ENCODE assay signal across 18 cellular contexts in the genomic region with DNA sequence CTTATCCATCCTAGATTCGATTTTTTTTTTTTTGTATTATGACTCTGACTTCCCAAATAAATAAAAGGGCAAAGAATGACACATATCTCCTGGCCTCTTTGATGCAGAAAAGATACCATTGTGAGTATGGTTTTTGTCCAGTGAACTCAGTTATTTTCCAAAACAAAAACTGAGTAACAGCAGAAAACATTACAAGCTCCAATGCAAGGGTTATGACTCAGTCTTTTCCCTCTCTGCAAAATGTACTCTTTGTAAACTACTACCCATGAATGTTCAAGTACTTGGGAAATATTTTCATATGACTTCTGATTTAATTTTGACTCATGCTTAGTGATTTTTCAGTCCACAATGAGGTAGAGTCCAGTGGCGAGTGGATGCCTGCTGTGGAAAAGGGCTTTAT.
DNase-seq lines count a peak whose midpoint lies in the region; ATAC-seq and TF ChIP-seq lines count a peak whose summit lies in the region.
"Had no signal": no experiment of that assay in that cellular context is flagged by ENCODE, and none has a peak within 500 bp of the region (broad histone marks: within the 10 kb centered on the region; RNA-seq: fewer than 3 reads in every experiment).

No MANE protein-coding gene starts in this region.

- no peaks in the 10 kb centered on the region for H3K79me1 ChIP-seq in mesendoderm (ENCODE audit: low read length)

- H3K4me3 ChIP-seq in Panc1 (ENCODE audit: low read depth in 2 of 2, low read length in 2 of 2) (no peak overlapping the region), spleen (no peak overlapping the region), mesendoderm (ENCODE audit: low read length) (no peak overlapping the region)
- H3K4me3 ChIP-seq: coronary artery, psoas muscle had no signal

- H2BK5ac ChIP-seq in mesendoderm (ENCODE audit: low read length) = no peak overlapping the region

- H3K36me3 Mint-ChIP-seq in chondrocyte (ENCODE audit: low read depth) = no peaks in the 10 kb centered on the region
- H3K36me3 Mint-ChIP-seq: CD4-positive, CD25-positive, alpha-beta regulatory T cell had no signal

- H3K27ac Mint-ChIP-seq in chondrocyte (ENCODE audit: unreplicated experiment) = peak overlapping the region; percentile 4
- H3K27ac Mint-ChIP-seq: CD4-positive, CD25-positive, alpha-beta regulatory T cell had no signal

- POLR2A ChIA-PET in Panc1 (lab: Charles Lee) = interaction anchor here (0.7 kb wide), 1 partner anchor 214 kb away, joined by 4 read pairs; no protein-coding TSS in a partner anchor

- intact Hi-C loops in Panc1 (cut with micrococcal nuclease; ENCODE audit: unreplicated experiment) (no loop called here), spleen (cut with DNase I; ENCODE audit: low total_unique reads) (no loop called here)

- no peak overlapping the region for H3K4ac ChIP-seq in mesendoderm (ENCODE audit: low read depth, low read length)

- H2BK15ac ChIP-seq in mesendoderm (replicated peaks; ENCODE audit: low read depth) = no peak overlapping the region

- H2BK120ac ChIP-seq in mesendoderm (ENCODE audit: low read depth, low read length) = no peak overlapping the region

- no peak overlapping the region for H4K5ac ChIP-seq in mesendoderm (ENCODE audit: low read length)

- no peak overlapping the region for H3K18ac ChIP-seq in mesendoderm (ENCODE audit: low read length)

- H3K9ac ChIP-seq in mesendoderm (ENCODE audit: low read length) = no peak overlapping the region

- H3K9me3 Mint-ChIP-seq in chondrocyte (ENCODE audit: low read depth) = peaks cover 5% of the 10 kb centered on the region

- peaks cover 8% of the 10 kb centered on the region for H3K4me1 Mint-ChIP-seq in chondrocyte (ENCODE audit: low read depth)
- H3K4me1 Mint-ChIP-seq: CD4-positive, CD25-positive, alpha-beta regulatory T cell had no signal

- H3K79me2 ChIP-seq in mesendoderm (ENCODE audit: control insufficient read depth, insufficient read depth, low read length) = no peaks in the 10 kb centered on the region

- BruUV-seq in Panc1 (replicated peaks; lab: Mats Ljungman, UMichigan) = no TSS peak

- no peak overlapping the region for H4K8ac ChIP-seq in mesendoderm (ENCODE audit: low read depth, low read length)

- no peaks in the 10 kb centered on the region for H3K27me3 Mint-ChIP-seq in chondrocyte (ENCODE audit: low read depth)
- H3K27me3 Mint-ChIP-seq: CD4-positive, CD25-positive, alpha-beta regulatory T cell had no signal

- H3K4me1 ChIP-seq in Panc1 (ENCODE audit: control insufficient read depth, insufficient read depth, low read length) = no peaks in the 10 kb centered on the region
- no peaks in the 10 kb centered on the region for H3K4me1 ChIP-seq in spleen
- no peaks in the 10 kb centered on the region for H3K4me1 ChIP-seq in mesendoderm (ENCODE audit: control insufficient read depth, low read depth, low read length)
- H3K4me1 ChIP-seq: psoas muscle had no signal

- no peak for TF ChIP-seq POLR2A in spleen (IDR thresholded peaks at IDR 0.05)

- WGBS in spleen, 5 donors = 72 to 85% (median 77%) methylated on average over 2 of the region's 2 CpGs
- WGBS in mesendoderm (ENCODE audit: extremely low coverage, insufficient coverage, low lambda C conversion rate) = no CpG with 5 or more reads among the region's 2 CpGs

- H3K4me2 ChIP-seq in mesendoderm (ENCODE audit: low read length) = no peak overlapping the region

- peak; percentile 60; the same call in 1 of the 2 replicates for ATAC-seq in Panc1
- ATAC-seq in HG03045 (IDR thresholded peaks at IDR 0.05; ENCODE audit: unreplicated experiment) = no peak
- ATAC-seq: left lobe of liver, psoas muscle had no signal

- H3K27ac ChIP-seq in Panc1 (ENCODE audit: low read length) (no peak overlapping the region), spleen (no peak overlapping the region), mesendoderm (ENCODE audit: low read depth, low read length) (no peak overlapping the region)
- H3K27ac ChIP-seq: coronary artery, psoas muscle had no signal

- H3K27me3 ChIP-seq in Panc1 (ENCODE audit: control insufficient read depth, insufficient read depth, low read length) = no peaks in the 10 kb centered on the region
- H3K27me3 ChIP-seq in spleen (replicated peaks in 1 of 7) = no peaks in the 10 kb centered on the region
- H3K27me3 ChIP-seq in mesendoderm (ENCODE audit: insufficient read depth, low read length, poor library complexity) = no peaks in the 10 kb centered on the region

- H2AK5ac ChIP-seq in mesendoderm (ENCODE audit: low read length) = no peak overlapping the region

- no peak for TF ChIP-seq CTCF in Panc1 (IDR thresholded peaks at IDR 0.05)
- TF ChIP-seq CTCF in chondrocyte (IDR thresholded peaks at IDR 0.05) = no peak
- TF ChIP-seq CTCF in spleen (IDR thresholded peaks at IDR 0.05 in 8 of 11, conservative IDR thresholded peaks at IDR 0.05 in 3 of 11) = no peak

- in situ Hi-C loops in Panc1 (cut with HindIII; ENCODE audit: low pct_unique_long_range_greater_than_20kb, low sequenced_read_pairs) = no loop called here

- no peak overlapping the region for H3K56ac ChIP-seq in mesendoderm (ENCODE audit: low read length)

- H3K4me3 Mint-ChIP-seq in chondrocyte (ENCODE audit: unreplicated experiment) = no peak overlapping the region
- H3K4me3 Mint-ChIP-seq: CD4-positive, CD25-positive, alpha-beta regulatory T cell; neural crest cell had no signal

- CTCF ChIA-PET in Panc1 (lab: Charles Lee) = interaction anchor here (0.7 kb wide), 1 partner anchor 146 kb away, joined by 9 read pairs; no protein-coding TSS in a partner anchor

- peak; percentile 66 for DNase-seq in COLO829 (ENCODE audit: low spot score)
- peak; percentile 56 for DNase-seq in Panc1 (ENCODE audit: low read depth, low spot score)
- DNase-seq in chondrocyte (ENCODE audit: low spot score) = no peak
- peak; percentile 41 for DNase-seq in kidney tubule cell (ENCODE audit: low spot score)
- no peak for DNase-seq in spleen
- no peak for DNase-seq in mesendoderm
- DNase-seq in GM19238 (ENCODE audit: insufficient read length, low spot score) = no peak
- DNase-seq: activated CD4-positive, alpha-beta T cell treated with anti-CD3 and anti-CD28 coated beads, Interleukin-2, amount 50 U/mL, for 1 hour; CD4-positive, CD25-positive, alpha-beta regulatory T cell; NCI-H1417 treated with DMSO at 0.1 percent for 48 hours; NCI-H2171; NCI-H526 treated with DMSO at 0.1 percent for 48 hours; psoas muscle; SHP77 treated with DMSO at 0.1 percent for 48 hours had no signal

- H3K36me3 ChIP-seq in Panc1 (ENCODE audit: control insufficient read depth, insufficient read depth, low read length) (no peaks in the 10 kb centered on the region), spleen (no peaks in the 10 kb centered on the region), mesendoderm (ENCODE audit: control insufficient read depth, insufficient read depth, low read length) (no peaks in the 10 kb centered on the region)

- H3K23ac ChIP-seq in mesendoderm (ENCODE audit: low read length) = no peak overlapping the region

- H3K9me3 ChIP-seq in Panc1 (ENCODE audit: control insufficient read depth, insufficient read depth, low read depth, low read length) = no peaks in the 10 kb centered on the region
- no peaks in the 10 kb centered on the region for H3K9me3 ChIP-seq in spleen
- H3K9me3 ChIP-seq: psoas muscle had no signal

Comparison
In these comparisons a context has a peak if more than half of its experiments do, and no peak if none do; other contexts are left out.
1. DNase-seq: peak in COLO829 (single experiment), Panc1 (single experiment) and kidney tubule cell (single experiment); none in chondrocyte (single experiment), spleen (single experiment), mesendoderm (single experiment) and GM19238 (single experiment).